ENCODE assay signal across 18 cellular contexts in genomic region chr1:214312530-214313051, GRCh38.
"Had no signal": no experiment of that assay in that cellular context is flagged by ENCODE, and none has a peak within 500 bp of the region (broad histone marks: within the 10 kb centered on the region; RNA-seq: fewer than 3 reads in every experiment).

No MANE protein-coding gene starts in this region.

- H3K9me3 ChIP-seq: gastroesophageal sphincter, pancreas, tibial artery, vagina had no signal

- H3K27ac Mint-ChIP-seq: activated T-cell treated with anti-CD3 and anti-CD28 coated beads, Interleukin-2, amount 50 U/mL, for 24 hours; stimulated activated memory B cell treated with anti-CD40 and anti-IgM and Interleukin-4, amounts not matched to agents 10 μg/mL and 1 μg/mL and 100 μg/mL, for 72 hours had no signal

- H3K36me3 ChIP-seq: pancreas, tibial artery had no signal

- DNase-seq: activated CD4-positive, alpha-beta T cell treated with anti-CD3 and anti-CD28 coated beads, Interleukin-2, amount 50 U/mL, for 1 hour; activated CD4-positive, CD25-positive, alpha-beta regulatory T cell; activated effector memory CD4-positive, alpha-beta T cell treated with Interleukin-2 at 50 U/mL for 16 hours; activated T-cell treated with anti-CD3 and anti-CD28 coated beads, Interleukin-2, amount 50 U/mL, for 24 hours; central memory CD4-positive, alpha-beta T cell; cortex of kidney; effector CD8-positive, alpha-beta T cell; left colon; pancreas; retina; T-helper 17 cell; tibial artery had no signal

- H3K4me1 ChIP-seq: gastroesophageal sphincter, pancreas, tibial artery, vagina had no signal

- H3K4me2 ChIP-seq: hepatocyte, smooth muscle cell had no signal

- H3K4me3 Mint-ChIP-seq: activated T-cell treated with anti-CD3 and anti-CD28 coated beads, Interleukin-2, amount 50 U/mL, for 24 hours; neural crest cell; stimulated activated memory B cell treated with anti-CD40 and anti-IgM and Interleukin-4, amounts not matched to agents 10 μg/mL and 1 μg/mL and 100 μg/mL, for 72 hours had no signal

- H3K27ac ChIP-seq: gastroesophageal sphincter, hepatocyte, pancreas, tibial artery, vagina had no signal

- H3K27me3 Mint-ChIP-seq: activated T-cell treated with anti-CD3 and anti-CD28 coated beads, Interleukin-2, amount 50 U/mL, for 24 hours; stimulated activated memory B cell treated with anti-CD40 and anti-IgM and Interleukin-4, amounts not matched to agents 10 μg/mL and 1 μg/mL and 100 μg/mL, for 72 hours; T-helper 17 cell had no signal

- H3K4me3 ChIP-seq: gastroesophageal sphincter, hepatocyte, pancreas, smooth muscle cell, tibial artery, vagina had no signal

- H3K79me2 ChIP-seq: hepatocyte had no signal

- H2AFZ ChIP-seq: hepatocyte had no signal

- H3K9me3 Mint-ChIP-seq: activated T-cell treated with anti-CD3 and anti-CD28 coated beads, Interleukin-2, amount 50 U/mL, for 24 hours; neural crest cell; stimulated activated memory B cell treated with anti-CD40 and anti-IgM and Interleukin-4, amounts not matched to agents 10 μg/mL and 1 μg/mL and 100 μg/mL, for 72 hours had no signal

- H3K27me3 ChIP-seq: gastroesophageal sphincter, hepatocyte, pancreas, tibial artery, vagina had no signal

- ATAC-seq: gastroesophageal sphincter; left colon; pancreas; stimulated activated memory B cell treated with anti-CD40 and anti-IgM and Interleukin-4, amounts not matched to agents 10 μg/mL and 1 μg/mL and 100 μg/mL, for 72 hours; T-helper 17 cell had no signal
